4 cellular contexts compared by ENCODE assay signal in genomic region chr7:33616752-33617151, GRCh38.
"Had no signal": no experiment of that assay in that cellular context is flagged by ENCODE, and none has a peak within 500 bp of the region (broad histone marks: within the 10 kb centered on the region; RNA-seq: fewer than 3 reads in every experiment).

No MANE protein-coding gene starts in this region.

- H2AFZ ChIP-seq: GM23338 had no signal

- H3K4me2 ChIP-seq: GM23338 had no signal

- DNase-seq: H9, HCEC 1CT, KBM-7 had no signal

- H3K4me3 ChIP-seq: GM23338 had no signal
